ENCODE assay signal across 8 cellular contexts in genomic region chr18:14131914-14132700, GRCh38. TPM values are rescaled to one million over a fixed set of nuclear protein-coding genes. Genes with fewer than 3 reads are reported as not detected.
A peak's percentile ranks its signal among the peaks of the same experiment; 100 is the strongest.
DNase-seq lines count a peak whose midpoint lies in the region; ATAC-seq, FAIRE-seq and TF ChIP-seq lines count a peak whose summit lies in the region.
"Not testable (repeated sequence)": the region's sequence is repeated elsewhere in the genome, so short reads cannot be mapped to it uniquely, and the experiment has no call there.

TSS of gene ZNF519 (minus strand) at chr18:14132435. CDS start at chr18:14132277, 158 bp downstream.

- H3K4me3 Mint-ChIP-seq in natural killer cell = peak within 1 kb of the TSS; percentile 91

- peak; percentile 99 to 100 (median 100) for ATAC-seq in natural killer cell

- H3K36me3 Mint-ChIP-seq in natural killer cell = not testable (repeated sequence)

- H3K4me1 Mint-ChIP-seq in natural killer cell = peaks cover 0 to 12% of the 10 kb centered on the region in 2 donors

- TF ChIP-seq CTCF in RWPE1 (conservative IDR thresholded peaks at IDR 0.05; ENCODE audit: low read depth); natural killer cell (IDR thresholded peaks at IDR 0.05): not testable (repeated sequence)

- peak within 1 kb of the TSS; percentile 75 to 84 for H3K27ac Mint-ChIP-seq in natural killer cell

- DNase-seq in ELF-1 (ENCODE audit: low read depth, low spot score) = peak; percentile 97
- DNase-seq in H54 (ENCODE audit: insufficient read length, low spot score) = peak; percentile 79
- peak; percentile 95 for DNase-seq in LoVo (ENCODE audit: low spot score)
- DNase-seq in RWPE1 (ENCODE audit: low spot score) = peak; percentile 89
- peak; percentile 68 to 79 for DNase-seq in activated T-helper 1 cell treated with anti-CD3 and anti-CD28 coated beads, Interleukin-2, amount 50 U/mL, for 16 hours (ENCODE audit: low read depth in 1 of 2, low spot score in 1 of 2)
- peak; percentile 97 for DNase-seq in fibroblast of peridontal ligament (ENCODE audit: extremely low read depth)
- DNase-seq in natural killer cell = peak; percentile 87
- DNase-seq in stimulated activated naive CD4-positive, alpha-beta T cell (lab: John Stamatoyannopoulos, UW) = peak; percentile 73 to 91 (median 88)

- intact Hi-C loops in natural killer cell (cut with micrococcal nuclease) = not testable (repeated sequence)

- FAIRE-seq in H54 (lab: Jason Lieb, UNC) = peak; percentile 95

- peak; percentile 24; the same call in 1 of the 2 replicates for TF ChIP-seq POLR2A in H54 (IDR thresholded peaks at IDR 0.05; ENCODE audit: low read depth, low read length)

- not testable (repeated sequence) for H3K9me3 Mint-ChIP-seq in natural killer cell

- not testable (repeated sequence) for H3K27me3 Mint-ChIP-seq in natural killer cell (ENCODE audit: low read depth in 2 of 2)

- peak within 1 kb of the TSS; percentile 52 for H3K27ac ChIP-seq in RWPE1

- CTCF ChIA-PET in RWPE1 (lab: Yijun Ruan, JAX) = not testable (repeated sequence)

- POLR2A ChIA-PET in RWPE1 (lab: Yijun Ruan, JAX; ENCODE audit: low non-redundant PET) = not testable (repeated sequence)

RNA-seq across cellular contexts. Expression of gene ZNF519, which starts in this region (rescaled TPM):
- 10 to 100 TPM in 1 of 3 donors, 1 to 10 TPM in 2; 7.7 to 11.4 (median 9.8) TPM for total RNA-seq in natural killer cell

Comparison
In these comparisons a context has a peak if more than half of its experiments do, and no peak if none do; other contexts are left out.
1. Peak in every context shown above with its lines: DNase-seq, ATAC-seq and H3K27ac ChIP-seq.